Comparison of ENCODE assay signal across 15 cellular contexts in the genomic region with DNA sequence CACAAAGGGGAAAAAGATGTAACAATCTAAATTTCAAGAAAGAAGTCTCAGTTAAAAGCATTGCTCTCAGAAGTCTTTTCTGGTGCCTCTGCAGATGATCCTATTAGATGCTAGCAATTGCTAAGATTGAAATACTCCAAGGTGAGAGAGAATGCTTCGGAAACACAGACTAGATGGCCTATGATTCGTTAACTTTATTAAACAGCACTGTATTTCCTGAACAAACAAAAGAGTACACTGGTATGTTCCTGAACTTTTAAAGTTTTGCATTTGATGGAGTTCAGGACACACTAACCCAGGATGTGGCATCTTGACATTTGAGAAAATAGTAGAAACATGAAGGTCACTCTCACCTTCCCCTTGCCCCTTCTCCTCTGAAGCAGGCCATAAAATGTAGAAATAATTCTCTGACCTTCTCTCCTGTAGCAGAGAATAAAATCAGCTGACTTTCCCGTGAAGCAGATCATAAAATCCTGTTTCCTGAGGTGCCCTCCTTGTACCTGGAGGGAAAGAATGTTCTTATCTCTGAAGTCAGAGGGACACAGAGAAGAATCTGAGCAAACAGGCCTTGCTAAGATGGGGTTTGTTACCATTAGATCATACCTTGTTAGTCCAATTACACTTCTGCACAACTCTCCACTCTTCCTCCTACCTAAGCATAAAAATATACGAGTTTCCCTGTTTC.
DNase-seq lines count a peak whose midpoint lies in the region; ATAC-seq and TF ChIP-seq lines count a peak whose summit lies in the region.
"Had no signal": no experiment of that assay in that cellular context is flagged by ENCODE, and none has a peak within 500 bp of the region (broad histone marks: within the 10 kb centered on the region; RNA-seq: fewer than 3 reads in every experiment).

No MANE protein-coding gene starts in this region.

- H3K18ac ChIP-seq in trophoblast cell (ENCODE audit: low read length), result no peak overlapping the region

- H3K9me3 ChIP-seq in hepatocyte (ENCODE audit: low read depth) (no peaks in the 10 kb centered on the region), trophoblast cell (ENCODE audit: insufficient read depth, low read depth, low read length) (no peaks in the 10 kb centered on the region), gastroesophageal sphincter (no peaks in the 10 kb centered on the region)

- intact Hi-C loops in Right ventricle myocardium inferior (cut with DNase I), result no loop called here

- H2BK5ac ChIP-seq in trophoblast cell (ENCODE audit: low read depth, low read length, poor library complexity), result no peak overlapping the region

- H3K27me3 ChIP-seq in hepatocyte (no peaks in the 10 kb centered on the region), trophoblast cell (ENCODE audit: insufficient read depth, low read length) (no peaks in the 10 kb centered on the region), gastroesophageal sphincter (no peaks in the 10 kb centered on the region)
- H3K27me3 ChIP-seq: BLaER1 treated with 17β-estradiol and CSF1 and Interleukin-3, amounts not matched to agents 10 nM and 100 nM had no signal

- no peak for TF ChIP-seq CTCF in LNCaP clone FGC (IDR thresholded peaks at IDR 0.05; ENCODE audit: control insufficient read depth, extremely low read depth, insufficient read depth)
- TF ChIP-seq CTCF in hepatocyte (IDR thresholded peaks at IDR 0.05; ENCODE audit: poor library complexity), result no peak
- no peak for TF ChIP-seq CTCF in gastroesophageal sphincter (IDR thresholded peaks at IDR 0.05)

- no peak overlapping the region for H3K14ac ChIP-seq in trophoblast cell (ENCODE audit: low read length)

- H3K9me2 ChIP-seq in hepatocyte (replicated peaks; ENCODE audit: insufficient read depth), result no peaks in the 10 kb centered on the region

- WGBS in hepatocyte (ENCODE audit: low lambda C conversion rate, missing lambda C conversion rate), result 71% methylated on average over 4 of the region's 4 CpGs
- no CpG with 5 or more reads among the region's 4 CpGs for WGBS in trophoblast cell (ENCODE audit: extremely low coverage, insufficient coverage, insufficient read length)
- WGBS in gastroesophageal sphincter (ENCODE audit: low coverage in 1 of 2), 2 donors, result 83 to 86% methylated on average over 3 to 4 of the region's 4 CpGs

- no peak for ATAC-seq in Right ventricle myocardium inferior
- ATAC-seq in gastroesophageal sphincter, result no peak
- ATAC-seq: GM23338 had no signal

- H2BK12ac ChIP-seq in trophoblast cell (ENCODE audit: low read length), result no peak overlapping the region

- H3K4me1 ChIP-seq in hepatocyte (ENCODE audit: insufficient read depth) (peaks cover 5% of the 10 kb centered on the region), trophoblast cell (ENCODE audit: control insufficient read depth in 1 of 2, insufficient read depth in 2 of 2, low read length in 2 of 2) (peaks cover 0 to 2% of the 10 kb centered on the region in 2 experiments), gastroesophageal sphincter (no peaks in the 10 kb centered on the region)
- H3K4me1 ChIP-seq: BLaER1 treated with 17β-estradiol and CSF1 and Interleukin-3, amounts not matched to agents 10 nM and 100 nM had no signal

- peak overlapping the region; percentile 31 for H3K4me2 ChIP-seq in hepatocyte
- no peak overlapping the region for H3K4me2 ChIP-seq in trophoblast cell (ENCODE audit: low read length)
- H3K4me2 ChIP-seq: BLaER1 treated with 17β-estradiol and CSF1 and Interleukin-3, amounts not matched to agents 10 nM and 100 nM; GM23338 had no signal

- H4K20me1 ChIP-seq in hepatocyte (ENCODE audit: insufficient read depth, poor library complexity, severe bottlenecking), result no peaks in the 10 kb centered on the region
- H4K20me1 ChIP-seq: BLaER1 treated with 17β-estradiol and CSF1 and Interleukin-3, amounts not matched to agents 10 nM and 100 nM had no signal

- H2AK5ac ChIP-seq in trophoblast cell (ENCODE audit: low read length), result no peak overlapping the region

- no peak overlapping the region for H3K4ac ChIP-seq in trophoblast cell (ENCODE audit: low read depth, low read length)

- H3K36me3 ChIP-seq in hepatocyte (replicated peaks; ENCODE audit: insufficient read depth, low read depth), result no peaks in the 10 kb centered on the region
- H3K36me3 ChIP-seq in trophoblast cell (ENCODE audit: control insufficient read depth in 1 of 2, insufficient read depth in 2 of 2, low read length in 2 of 2), result no peaks in the 10 kb centered on the region
- no peaks in the 10 kb centered on the region for H3K36me3 ChIP-seq in gastroesophageal sphincter
- H3K36me3 ChIP-seq: BLaER1 treated with 17β-estradiol and CSF1 and Interleukin-3, amounts not matched to agents 10 nM and 100 nM had no signal

- no peak overlapping the region for H4K12ac ChIP-seq in trophoblast cell (ENCODE audit: low read depth, low read length)

- H3K79me2 ChIP-seq in hepatocyte (no peaks in the 10 kb centered on the region), trophoblast cell (ENCODE audit: control insufficient read depth, insufficient read depth, low read length, poor library complexity) (no peaks in the 10 kb centered on the region)

- no peak overlapping the region for H3K9ac ChIP-seq in trophoblast cell (ENCODE audit: low read length)
- H3K9ac ChIP-seq: BLaER1 treated with 17β-estradiol and CSF1 and Interleukin-3, amounts not matched to agents 10 nM and 100 nM had no signal

- TF ChIP-seq EP300 in gastroesophageal sphincter (IDR thresholded peaks at IDR 0.05), result no peak

- peak overlapping the region; percentile 81 for H3K27ac ChIP-seq in hepatocyte
- H3K27ac ChIP-seq in trophoblast cell (ENCODE audit: low read depth, low read length), result peak overlapping the region; percentile 11
- no peak overlapping the region for H3K27ac ChIP-seq in gastroesophageal sphincter
- H3K27ac ChIP-seq: BLaER1 treated with 17β-estradiol and CSF1 and Interleukin-3, amounts not matched to agents 10 nM and 100 nM had no signal

- no peak overlapping the region for H4K91ac ChIP-seq in trophoblast cell (ENCODE audit: low read depth, low read length)

- H2AFZ ChIP-seq in hepatocyte (no peak overlapping the region), trophoblast cell (ENCODE audit: insufficient read depth, low read length, poor library complexity) (no peak overlapping the region)
- H2AFZ ChIP-seq: GM23338 had no signal

- no peak for TF ChIP-seq POLR2A in gastroesophageal sphincter (IDR thresholded peaks at IDR 0.05)

- peak; percentile 45 for DNase-seq in LNCaP clone FGC (ENCODE audit: low read depth)
- peak; percentile 48 for DNase-seq in hepatocyte (ENCODE audit: low spot score)
- DNase-seq in trophoblast cell, result peak in 1 of 2 donors; percentile 33
- DNase-seq in NCI-H146 (lab: John Stamatoyannopoulos, UW), result no peak
- DNase-seq in Right ventricle myocardium inferior (ENCODE audit: missing footprints), result no peak
- DNase-seq: CD4-positive, CD25-positive, alpha-beta regulatory T cell; CD8-positive, alpha-beta memory T cell; COR-L47; DMS153; DMS79; GDM1; H9 had no signal

- H2BK120ac ChIP-seq in trophoblast cell (ENCODE audit: insufficient read depth, low read length, poor library complexity), result no peak overlapping the region

- no peak overlapping the region for H3K4me3 ChIP-seq in LNCaP clone FGC (ENCODE audit: low read depth, low read length)
- H3K4me3 ChIP-seq in hepatocyte, result no peak overlapping the region
- H3K4me3 ChIP-seq in trophoblast cell (ENCODE audit: low read depth, low read length), result no peak overlapping the region
- H3K4me3 ChIP-seq in gastroesophageal sphincter, result no peak overlapping the region
- H3K4me3 ChIP-seq: BLaER1 treated with 17β-estradiol and CSF1 and Interleukin-3, amounts not matched to agents 10 nM and 100 nM; GM23338 had no signal

- H3K23ac ChIP-seq in trophoblast cell (ENCODE audit: low read length), result no peak overlapping the region

- no peak overlapping the region for H4K8ac ChIP-seq in trophoblast cell (ENCODE audit: low read depth, low read length)

- no peaks in the 10 kb centered on the region for H3K79me1 ChIP-seq in trophoblast cell (ENCODE audit: low read length)

Comparison
In these comparisons a context has a peak if more than half of its experiments do, and no peak if none do; other contexts are left out.
1. DNase-seq: peak in LNCaP clone FGC (single experiment) and hepatocyte (single experiment); none in NCI-H146 (single experiment) and Right ventricle myocardium inferior (single experiment).
2. H3K27ac ChIP-seq: peak in hepatocyte (single experiment) and trophoblast cell (single experiment); none in gastroesophageal sphincter (0 of 4).